In genomic region chr5:173298213-173298933, GRCh38 we compare ENCODE assay signal across 16 cellular contexts. TPM values are rescaled to one million over a fixed set of nuclear protein-coding genes. Genes with fewer than 3 reads are reported as not detected.
DNase-seq lines count a peak whose midpoint lies in the region; ATAC-seq, FAIRE-seq and TF ChIP-seq lines count a peak whose summit lies in the region.
"Had no signal": no experiment of that assay in that cellular context is flagged by ENCODE, and none has a peak within 500 bp of the region (broad histone marks: within the 10 kb centered on the region; RNA-seq: fewer than 3 reads in every experiment).

No MANE protein-coding gene starts in this region.

- H3K36me3 Mint-ChIP-seq in nephron (ENCODE audit: low read depth) = no peaks in the 10 kb centered on the region
- H3K36me3 Mint-ChIP-seq: CD4-positive, alpha-beta memory T cell had no signal

- H3K9me1 ChIP-seq in K562 (ENCODE audit: control insufficient read depth, insufficient read depth, low read length) = no peaks in the 10 kb centered on the region

- H3K27me3 Mint-ChIP-seq in nephron (ENCODE audit: low read depth) = peaks cover 25% of the 10 kb centered on the region

- no peak for TF ChIP-seq POLR2A in K562 (conservative IDR thresholded peaks at IDR 0.05)

- TF ChIP-seq EP300 in K562 (IDR thresholded peaks at IDR 0.05; ENCODE audit: low read length) = no peak

- H3K9me3 ChIP-seq in GM23248 (ENCODE audit: low read depth) (no peaks in the 10 kb centered on the region), K562 (replicated peaks; ENCODE audit: control insufficient read depth, insufficient read depth, low read depth, low read length) (no peaks in the 10 kb centered on the region)
- H3K9me3 ChIP-seq: BE2C had no signal

- TF ChIP-seq RAD21 in K562 (CRISPR knock-in tag; conservative IDR thresholded peaks at IDR 0.05 in 1 of 2, IDR thresholded peaks at IDR 0.05 in 1 of 2) = no peak

- H3K4me1 ChIP-seq in GM23248 (ENCODE audit: insufficient read depth) = peaks cover 21% of the 10 kb centered on the region
- peaks cover 23 to 31% of the 10 kb centered on the region in 2 experiments for H3K4me1 ChIP-seq in K562 (replicated peaks in 1 of 2; ENCODE audit: control insufficient read depth in 2 of 2, insufficient read depth in 2 of 2, low read length in 2 of 2)

- no peaks in the 10 kb centered on the region for H3F3A ChIP-seq in GM23248 (ENCODE audit: insufficient read depth)

- DNase-seq in GM23248 (no peak), K562 (ENCODE audit: extremely low read depth in 1 of 4, low spot score in 3 of 4) (no peak), posterior vena cava (ENCODE audit: low spot score) (peak; percentile 78), NCI-H1105 treated with DMSO at 0.1 percent for 48 hours (lab: John Stamatoyannopoulos, UW) (no peak), DMS79 (lab: John Stamatoyannopoulos, UW) (no peak), Ammon's horn (ENCODE audit: low spot score) (no peak)
- DNase-seq: BE2C; CD4-positive, alpha-beta memory T cell; DMS153; H9; KG1 had no signal

- H3K27me3 ChIP-seq in GM23248 (replicated peaks; ENCODE audit: insufficient read depth) (no peaks in the 10 kb centered on the region), K562 (ENCODE audit: control insufficient read depth in 2 of 2, insufficient read depth in 2 of 2, low read length in 2 of 2) (peaks cover 0 to 10% of the 10 kb centered on the region in 2 experiments; a peak in 1 of 5 replicates)
- H3K27me3 ChIP-seq: BE2C had no signal

- H3K4me1 Mint-ChIP-seq in nephron = peaks cover 58% of the 10 kb centered on the region

- intact Hi-C loops in K562 (cut with micrococcal nuclease) (no loop called here), posterior vena cava (cut with DNase I) (loop anchor here in 1 of 2 donors (10.0 kb wide), 1 partner anchor 276 kb away; no protein-coding TSS in a partner anchor)

- CTCF ChIA-PET in K562 (lab: Yijun Ruan, JAX; ENCODE audit: low intra/inter-chr PET ratio) = interaction anchor here (0.8 kb wide), 1 partner anchor 30 kb away, joined by 3 read pairs; the partner anchor contains the start of gene STC2

- H4K20me1 ChIP-seq in GM23248 (ENCODE audit: insufficient read depth) (no peaks in the 10 kb centered on the region), K562 (replicated peaks; ENCODE audit: control insufficient read depth, insufficient read depth, low read length) (0 out of 2 replicates have a peak, but pooled peaks cover 3% of the 10 kb centered on the region)

- ATAC-seq in K562 = no peak

- TF ChIP-seq CTCF in K562 (IDR thresholded peaks at IDR 0.05 in 2 of 3, conservative IDR thresholded peaks at IDR 0.05 in 1 of 3; ENCODE audit: insufficient read depth in 2 of 3, low read depth in 1 of 3, low read length in 3 of 3) (no peak), nephron (IDR thresholded peaks at IDR 0.05; ENCODE audit: unreplicated experiment in 3 of 3) (no peak)

- H3K27ac ChIP-seq in GM23248 (no peak overlapping the region), K562 (ENCODE audit: extremely low read depth, low read depth, low read length) (no peak overlapping the region)
- H3K27ac ChIP-seq: C4-2B, HL-60 had no signal

- POLR2A ChIA-PET in K562 (lab: Yijun Ruan, JAX) = interaction anchor here (1.0 to 1.2 kb wide), 2 partner anchors 30 to 34 kb away, joined by 4 to 5 read pairs; partner anchors contain the start of gene STC2

- in situ Hi-C loops in GM23248 (cut with MboI) (loop anchor here (10.0 to 25.0 kb wide), 2 partner anchors 276 to 311 kb away; partner anchors contain the start of gene ATP6V0E1), K562 (cut with MboI) (no loop called here)

- peak overlapping the region; percentile 12; the same call in 1 of the 2 replicates for H2AFZ ChIP-seq in GM23248
- peak overlapping the region; percentile 43; the same call in 1 of the 2 replicates for H2AFZ ChIP-seq in K562 (ENCODE audit: low read depth, low read length)

- H3K27ac Mint-ChIP-seq in nephron = peak overlapping the region in 2 of 3 experiments; percentile 26 to 54
- H3K27ac Mint-ChIP-seq: CD4-positive, alpha-beta memory T cell had no signal

- H3K4me2 ChIP-seq in GM23248 (ENCODE audit: unreplicated experiment) = no peak overlapping the region
- no peak overlapping the region for H3K4me2 ChIP-seq in K562 (ENCODE audit: insufficient read depth, low read length)

- H3K9ac ChIP-seq in GM23248 = no peak overlapping the region
- no peak overlapping the region; a peak in 1 of 4 replicates for H3K9ac ChIP-seq in K562 (ENCODE audit: insufficient read depth in 1 of 2, low read depth in 2 of 2, low read length in 2 of 2)

- no TSS peak for BruUV-seq in K562 (replicated peaks; lab: Mats Ljungman, UMichigan)

- 47 to 53% methylated on average over 19 of the region's 19 CpGs for WGBS in GM23248 (ENCODE audit: low coverage in 1 of 2, low lambda C conversion rate in 2 of 2, missing lambda C conversion rate in 2 of 2), 2 experiments
- WGBS in K562 (ENCODE audit: insufficient coverage, low coverage, missing lambda C conversion rate) = 46% methylated on average over 18 of the region's 19 CpGs

- H3K9me2 ChIP-seq in GM23248 (ENCODE audit: insufficient read depth) = no peaks in the 10 kb centered on the region

- H3K4me3 ChIP-seq in GM23248 (no peak overlapping the region), K562 (no peak overlapping the region)

- H3K79me2 ChIP-seq in GM23248 (ENCODE audit: insufficient read depth) (no peaks in the 10 kb centered on the region), K562 (ENCODE audit: control insufficient read depth, insufficient read depth, low read length) (no peaks in the 10 kb centered on the region)

- no peaks in the 10 kb centered on the region for H3K9me3 Mint-ChIP-seq in nephron
- H3K9me3 Mint-ChIP-seq: CD4-positive, alpha-beta memory T cell; H9 had no signal

- no peak for FAIRE-seq in K562 (lab: Jason Lieb, UNC)
- FAIRE-seq: A204.1, D721Med had no signal

- no peak overlapping the region for H3K4me3 Mint-ChIP-seq in nephron
- H3K4me3 Mint-ChIP-seq: CD4-positive, alpha-beta memory T cell had no signal

- H3K36me3 ChIP-seq in GM23248 (ENCODE audit: low read depth) = no peaks in the 10 kb centered on the region
- H3K36me3 ChIP-seq in K562 (ENCODE audit: control insufficient read depth, insufficient read depth, low read length) = no peaks in the 10 kb centered on the region
- H3K36me3 ChIP-seq: BE2C had no signal

TF ChIP-seq in K562, 482 proteins besides CTCF, POLR2A, EP300 and RAD21:
- TF ChIP-seq SMARCB1 (IDR thresholded peaks at IDR 0.05; ENCODE audit: insufficient read length, low read depth) = no peak
- TF ChIP-seq ZBTB26 (CRISPR knock-in tag; IDR thresholded peaks at IDR 0.05) = no peak
- no peak for TF ChIP-seq BCOR (IDR thresholded peaks at IDR 0.05)
- TF ChIP-seq CAMTA2 (CRISPR knock-in tag; conservative IDR thresholded peaks at IDR 0.05) = no peak
- no peak for TF ChIP-seq ZFP36 (IDR thresholded peaks at IDR 0.05; ENCODE audit: low read depth, low read length, partially characterized antibody)
- TF ChIP-seq PTRF (tag; IDR thresholded peaks at IDR 0.05) = no peak
- no peak for TF ChIP-seq RB1 (IDR thresholded peaks at IDR 0.05; ENCODE audit: low read depth)

RNA-seq across cellular contexts. Expression of gene STC2, which starts 29.8 kb away (rescaled TPM):
- 281 and 330 TPM in 2 replicates for total RNA-seq in GM23248 (2014; rRNA removed; shearing (Covaris generic))
- polyA plus RNA-seq in GM23248 (2016; fragmentation: Nextera tagmentation; extraction: Ambion mirVana) (173 and 184 TPM in 2 replicates), K562 (2011; rRNA removed) (4.3 and 4.7 TPM in 2 replicates), K562 (2014; fragmentation: Illumina TruSeq; extraction: Trizol) (11.4 and 16.1 TPM in 2 replicates), K562 (2014; fragmentation: Nextera tagmentation; extraction: Ambion mirVana) (under 1 TPM; 0.62 to 0.63 TPM), K562 (2014; rRNA removed) (25.6 and 31.7 TPM in 2 replicates)
- 18.5 and 24.8 TPM in 2 replicates for total RNA-seq in K562 (2011; cell fraction: chromatin; rRNA removed; ENCODE audit: low replicate concordance)
- total RNA-seq in K562 (2011; cell fraction: nucleolus; rRNA removed) = 30.9 and 40.0 TPM in 2 replicates
- total RNA-seq in K562 (2011; cell fraction: nucleoplasm; rRNA removed) = 23.3 and 29.5 TPM in 2 replicates
- total RNA-seq in K562 (2014; rRNA removed) (23.8 and 30.1 TPM in 2 replicates), K562 (2014; rRNA removed; fragmentation: Illumina TruSeq; extraction: Trizol) (6.5 and 7.4 TPM in 2 replicates), K562 (2015; rRNA removed; fragmentation: Illumina TruSeq; extraction: Trizol) (7.2 and 8.9 TPM in 2 replicates), K562 (2021) (19.2 and 21.8 TPM in 2 replicates), posterior vena cava (10 to 100 TPM in 1 of 2 donors, 1 to 10 TPM in 1; 4.2 to 16.6 TPM)
- 1.9 and 4.0 TPM in 2 replicates for polyA plus RNA-seq in K562 (2011; cell fraction: cytosol; rRNA removed)
- 8.8 and 11.6 TPM in 2 replicates for polyA plus RNA-seq in K562 (2011; cell fraction: nucleus; rRNA removed)
- 8.1 and 31.8 TPM in 2 replicates for polyA plus RNA-seq in K562 (2012)
- 4.0 and 5.4 TPM in 2 replicates for polyA minus RNA-seq in K562 (2011; rRNA and poly(A)+ RNA removed)
- 3.7 and 4.5 TPM in 2 replicates for polyA minus RNA-seq in K562 (2011; cell fraction: cytosol; rRNA and poly(A)+ RNA removed)
- polyA minus RNA-seq in K562 (2011; cell fraction: nucleus; rRNA and poly(A)+ RNA removed) = 16.7 and 17.5 TPM in 2 replicates
- total RNA-seq: CD4-positive, alpha-beta memory T cell had no signal
- polyA plus RNA-seq: CD4-positive, alpha-beta memory T cell had no signal
